Comparison of ENCODE assay signal across 7 cellular contexts in genomic region chr12:64627781-64628180, GRCh38. TPM values are rescaled to one million over a fixed set of nuclear protein-coding genes. Genes with fewer than 3 reads are reported as not detected.
DNase-seq lines count a peak whose midpoint lies in the region; ATAC-seq and TF ChIP-seq lines count a peak whose summit lies in the region.

No MANE protein-coding gene starts in this region.

- H3K27ac ChIP-seq in HEK293 (ENCODE audit: extremely low read depth, low read depth, low read length) (no peak overlapping the region), ascending aorta (peak overlapping the region; percentile 89 to 93), left ventricle myocardium inferior (replicated peaks) (peak overlapping the region; percentile 93), stomach (peak overlapping the region in 4 of 5 donors; percentile 50 to 93 (median 85))

- POLR2A ChIA-PET in HEK293 (lab: Yijun Ruan, JAX): no interaction called here

- CTCF ChIA-PET in HEK293 (lab: Yijun Ruan, JAX): interaction anchor here (0.6 to 1.3 kb wide), 2 partner anchors 60 to 64 kb away, joined by 4 to 5 read pairs; no protein-coding TSS in a partner anchor

- DNase-seq in ascending aorta (ENCODE audit: low spot score in 2 of 2) (no peak), left ventricle myocardium inferior (no peak), stomach (no peak), GM19240 (ENCODE audit: insufficient read length, low spot score) (no peak)
- DNase-seq in effector CD4-positive, alpha-beta T cell: no peak

- no peak for TF ChIP-seq EP300 in stomach (IDR thresholded peaks at IDR 0.05)

- peaks cover 9% of the 10 kb centered on the region for H3K4me1 ChIP-seq in HEK293 (ENCODE audit: control insufficient read depth, insufficient read depth, low read length)
- H3K4me1 ChIP-seq in ascending aorta: peaks cover 18 to 78% of the 10 kb centered on the region in 2 donors
- H3K4me1 ChIP-seq in left ventricle myocardium inferior: peaks cover 78% of the 10 kb centered on the region
- H3K4me1 ChIP-seq in stomach: peaks cover 38 to 92% (median 72%) of the 10 kb centered on the region in 4 donors

- no peak overlapping the region for H3K4me3 ChIP-seq in HEK293 (ENCODE audit: low read depth, low read length)
- no peak overlapping the region for H3K4me3 ChIP-seq in ascending aorta
- no peak overlapping the region for H3K4me3 ChIP-seq in left ventricle myocardium inferior
- H3K4me3 ChIP-seq in stomach: no peak overlapping the region

- no peaks in the 10 kb centered on the region for H3K27me3 ChIP-seq in ascending aorta
- no peaks in the 10 kb centered on the region for H3K27me3 ChIP-seq in left ventricle myocardium inferior (ENCODE audit: low read depth)
- H3K27me3 ChIP-seq in stomach: no peaks in the 10 kb centered on the region

- no peak for TF ChIP-seq CTCF in HEK293 (tag by site-specific recombination; IDR thresholded peaks at IDR 0.05)
- no peak for TF ChIP-seq CTCF in ascending aorta (IDR thresholded peaks at IDR 0.05)
- no peak for TF ChIP-seq CTCF in left ventricle myocardium inferior (IDR thresholded peaks at IDR 0.05; ENCODE audit: borderline replicate concordance)
- TF ChIP-seq CTCF in stomach (IDR thresholded peaks at IDR 0.05): no peak

- no peak for ATAC-seq in HG03342 (IDR thresholded peaks at IDR 0.05; ENCODE audit: unreplicated experiment)

- intact Hi-C loops in ascending aorta (cut with DNase I) (no loop called here), left ventricle myocardium inferior (cut with micrococcal nuclease) (no loop called here), stomach (cut with DNase I; ENCODE audit: low total_unique reads) (no loop called here)

- no peak for TF ChIP-seq POLR2A in stomach (IDR thresholded peaks at IDR 0.05)

- H3K9me3 ChIP-seq in HEK293 (ENCODE audit: control insufficient read depth, insufficient read depth, low read depth, low read length) (no peaks in the 10 kb centered on the region), ascending aorta (no peaks in the 10 kb centered on the region), left ventricle myocardium inferior (replicated peaks) (no peaks in the 10 kb centered on the region), stomach (no peaks in the 10 kb centered on the region)

- H3K36me3 ChIP-seq in HEK293 (ENCODE audit: control insufficient read depth in 2 of 2, insufficient read depth in 1 of 2, low read length in 2 of 2) (no peaks in the 10 kb centered on the region; a peak in 1 of 3 replicates), ascending aorta (peaks cover 0 to 3% of the 10 kb centered on the region in 2 donors), left ventricle myocardium inferior (peaks cover 4% of the 10 kb centered on the region), stomach (peaks cover 0 to 9% (median 2%) of the 10 kb centered on the region in 4 donors)

TF ChIP-seq in HEK293, 187 proteins besides CTCF, POLR2A, EP300 and RAD21:
- no peak for TF ChIP-seq OVOL3 (tag by site-specific recombination; IDR thresholded peaks at IDR 0.05)
- no peak for TF ChIP-seq ZNF239 (tag by site-specific recombination; IDR thresholded peaks at IDR 0.05)
- no peak for TF ChIP-seq PRDM6 (tag by site-specific recombination; IDR thresholded peaks at IDR 0.05)
- TF ChIP-seq ZNF24 (tag by site-specific recombination; IDR thresholded peaks at IDR 0.05): no peak
- TF ChIP-seq KLF8 (tag by site-specific recombination; IDR thresholded peaks at IDR 0.05): no peak
- TF ChIP-seq ZNF670 (tag by site-specific recombination; IDR thresholded peaks at IDR 0.05; ENCODE audit: low read depth): no peak
- TF ChIP-seq ZNF664 (tag by site-specific recombination; IDR thresholded peaks at IDR 0.05): peak; percentile 31; the same call in 1 of the 2 replicates

RNA-seq across cellular contexts. Expression of gene RASSF3, which starts 17.5 kb away (rescaled TPM):
- 79.6 TPM for total RNA-seq in ascending aorta
- 102 TPM for total RNA-seq in left ventricle myocardium inferior
- total RNA-seq in stomach: 100 to 1,000 TPM in 1 of 5 donors, 10 to 100 TPM in 4; 34.4 to 109 (median 61.0) TPM
- polyA plus RNA-seq in stomach: 10 to 100 TPM; 29.3 to 68.2 (median 48.6) TPM
